Comparison of ENCODE assay signal across 8 cellular contexts in the genomic region with DNA sequence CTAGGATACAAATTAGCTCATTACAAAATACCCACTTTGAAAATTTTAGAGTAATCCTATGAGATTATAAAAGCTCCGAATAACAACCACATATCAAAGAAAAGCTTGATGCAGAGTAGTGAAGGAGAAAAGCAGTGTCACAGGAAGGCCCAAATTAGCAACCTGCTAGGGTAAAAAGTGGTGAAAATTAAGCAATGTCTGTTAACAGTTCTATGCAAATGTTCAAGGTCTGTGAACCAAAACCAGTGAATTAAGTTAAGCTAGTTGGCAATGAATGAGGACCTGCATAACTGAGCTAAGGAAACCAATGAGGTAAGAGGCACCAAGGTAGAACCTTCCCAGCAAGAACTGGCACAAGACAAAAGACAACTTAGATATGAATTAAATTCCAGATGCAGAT.
DNase-seq lines count a peak whose midpoint lies in the region; ATAC-seq and FAIRE-seq lines count a peak whose summit lies in the region.
"Had no signal": no experiment of that assay in that cellular context is flagged by ENCODE, and none has a peak within 500 bp of the region (broad histone marks: within the 10 kb centered on the region; RNA-seq: fewer than 3 reads in every experiment).

No MANE protein-coding gene starts in this region.

- H3K36me3 Mint-ChIP-seq in stimulated activated naive B cell treated with anti-CD40 and anti-IgM and Interleukin-4, amounts not matched to agents 10 μg/mL and 1 μg/mL and 100 μg/mL, for 72 hours: peaks cover 21 to 44% of the 10 kb centered on the region in 2 donors

- no peak overlapping the region for H3K4me3 ChIP-seq in HAP-1

- no peaks in the 10 kb centered on the region for H3K27me3 ChIP-seq in HAP-1 (ENCODE audit: low read depth)

- no peaks in the 10 kb centered on the region for H3K9me3 ChIP-seq in HAP-1

- peaks cover 24 to 28% of the 10 kb centered on the region in 2 donors for H3K27me3 Mint-ChIP-seq in stimulated activated naive B cell treated with anti-CD40 and anti-IgM and Interleukin-4, amounts not matched to agents 10 μg/mL and 1 μg/mL and 100 μg/mL, for 72 hours

- peak; percentile 95 for ATAC-seq in HG02885 (IDR thresholded peaks at IDR 0.05; ENCODE audit: poor library complexity, unreplicated experiment)
- ATAC-seq in stimulated activated naive B cell treated with anti-CD40 and anti-IgM and Interleukin-4, amounts not matched to agents 10 μg/mL and 1 μg/mL and 100 μg/mL, for 72 hours (replicated peaks): peak; percentile 80 to 83

- peak overlapping the region; percentile 32 for H3K27ac Mint-ChIP-seq in stimulated activated naive B cell treated with anti-CD40 and anti-IgM and Interleukin-4, amounts not matched to agents 10 μg/mL and 1 μg/mL and 100 μg/mL, for 72 hours

- H3K9me3 Mint-ChIP-seq in stimulated activated naive B cell treated with anti-CD40 and anti-IgM and Interleukin-4, amounts not matched to agents 10 μg/mL and 1 μg/mL and 100 μg/mL, for 72 hours: no peaks in the 10 kb centered on the region

- peaks cover 23 to 49% of the 10 kb centered on the region in 2 donors for H3K4me1 Mint-ChIP-seq in stimulated activated naive B cell treated with anti-CD40 and anti-IgM and Interleukin-4, amounts not matched to agents 10 μg/mL and 1 μg/mL and 100 μg/mL, for 72 hours

- DNase-seq in GM19239 (ENCODE audit: insufficient read length, low spot score) (peak; percentile 36), NOMO-1 treated with dmso at 0.1 percent for 144 hours (lab: John Stamatoyannopoulos, UW; ENCODE audit: unreplicated experiment) (peak; percentile 68), NCI-H2081 treated with DMSO at 0.1 percent for 48 hours (lab: John Stamatoyannopoulos, UW) (no peak), HAP-1 (ENCODE audit: low spot score in 2 of 2) (no peak)
- no peak for DNase-seq in stimulated activated naive B cell treated with anti-CD40 and anti-IgM and Interleukin-4, amounts not matched to agents 10 μg/mL and 1 μg/mL and 100 μg/mL, for 72 hours
- no peak for DNase-seq in NK-92 treated with Interleukin-12 subunit alpha and Interleukin-12 subunit beta, amount 100 ng/mL, for 24 hours (lab: John Stamatoyannopoulos, UW)

- no peaks in the 10 kb centered on the region for H3K36me3 ChIP-seq in HAP-1 (replicated peaks)

- FAIRE-seq in GM19239 (lab: Jason Lieb, UNC): no peak

- in situ Hi-C loops in HAP-1 (cut with MboI; ENCODE audit: low sequenced_read_pairs): no loop called here

- peak overlapping the region in 1 of 2 donors; percentile 35 for H3K4me3 Mint-ChIP-seq in stimulated activated naive B cell treated with anti-CD40 and anti-IgM and Interleukin-4, amounts not matched to agents 10 μg/mL and 1 μg/mL and 100 μg/mL, for 72 hours

- H3K4me1 ChIP-seq in HAP-1: peaks cover 10% of the 10 kb centered on the region
- H3K4me1 ChIP-seq: parathyroid adenoma had no signal

Comparison
In these comparisons a context has a peak if more than half of its experiments do, and no peak if none do; other contexts are left out.
1. DNase-seq: peak in GM19239 (single experiment) and NOMO-1 treated with dmso at 0.1 percent for 144 hours (single experiment); none in stimulated activated naive B cell treated with anti-CD40 and anti-IgM and Interleukin-4, amounts not matched to agents 10 μg/mL and 1 μg/mL and 100 μg/mL, for 72 hours (single experiment), NCI-H2081 treated with DMSO at 0.1 percent for 48 hours (single experiment), NK-92 treated with Interleukin-12 subunit alpha and Interleukin-12 subunit beta, amount 100 ng/mL, for 24 hours (single experiment) and HAP-1 (0 of 2).